17 cellular contexts compared by ENCODE assay signal in the genomic region with DNA sequence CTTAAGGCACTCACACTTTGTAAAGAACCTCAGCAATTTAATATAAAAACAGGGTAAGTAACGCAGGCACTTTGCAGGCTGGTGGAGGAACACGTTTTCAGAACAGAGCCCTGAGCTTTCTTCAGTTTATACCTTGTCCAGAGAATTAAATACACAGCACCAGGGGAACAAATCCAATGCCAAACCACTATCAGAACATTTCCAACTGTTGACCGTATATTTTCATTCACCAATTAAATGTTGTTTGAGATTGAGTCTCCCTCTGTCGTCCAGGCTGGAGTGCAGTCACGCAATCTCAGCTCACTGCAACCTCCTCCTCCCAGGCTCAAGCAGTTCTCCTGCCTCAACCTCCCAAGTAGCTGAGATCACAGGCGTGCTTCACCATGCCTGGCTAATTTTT.
"Had no signal": no experiment of that assay in that cellular context is flagged by ENCODE, and none has a peak within 500 bp of the region (broad histone marks: within the 10 kb centered on the region; RNA-seq: fewer than 3 reads in every experiment).

No MANE protein-coding gene starts in this region.

- H3K4me1 ChIP-seq: colonic mucosa had no signal

- H3K9me3 ChIP-seq: colonic mucosa, gastrocnemius medialis, heart right ventricle, left ventricle myocardium inferior, ovary, thoracic aorta, upper lobe of right lung had no signal

- ATAC-seq: gastrocnemius medialis; heart right ventricle; stimulated activated naive B cell treated with anti-CD40 and anti-IgM and Interleukin-4, amounts not matched to agents 10 μg/mL and 1 μg/mL and 100 μg/mL, for 72 hours; upper lobe of right lung had no signal

- H3K27me3 Mint-ChIP-seq: stimulated activated naive B cell treated with anti-CD40 and anti-IgM and Interleukin-4, amounts not matched to agents 10 μg/mL and 1 μg/mL and 100 μg/mL, for 72 hours had no signal

- H3K27ac ChIP-seq: brain microvascular endothelial cell, colonic mucosa, left ventricle myocardium inferior, ovary, SK-N-MC, thoracic aorta, upper lobe of right lung had no signal

- H3K4me3 Mint-ChIP-seq: stimulated activated naive B cell treated with anti-CD40 and anti-IgM and Interleukin-4, amounts not matched to agents 10 μg/mL and 1 μg/mL and 100 μg/mL, for 72 hours had no signal

- H3K27me3 ChIP-seq: brain microvascular endothelial cell, colonic mucosa, gastrocnemius medialis, heart right ventricle, ovary, upper lobe of right lung had no signal

- H3K4me3 ChIP-seq: colonic mucosa, gastrocnemius medialis, heart right ventricle, left ventricle myocardium inferior, ovary, SK-N-MC, thoracic aorta, upper lobe of right lung had no signal

- DNase-seq: activated CD4-positive, alpha-beta T cell treated with anti-CD3 and anti-CD28 coated beads for 1 hour; activated CD4-positive, alpha-beta T cell treated with anti-CD3 and anti-CD28 coated beads, Interleukin-2, amount 50 U/mL, for 48 hours; activated T-cell treated with anti-CD3 and anti-CD28 coated beads for 4 hours; brain microvascular endothelial cell; central memory CD4-positive, alpha-beta T cell; colonic mucosa; gastrocnemius medialis; heart right ventricle; left ventricle myocardium inferior; mammary epithelial cell; ovary; stimulated activated naive B cell treated with anti-CD40 and anti-IgM and Interleukin-4, amounts not matched to agents 10 μg/mL and 1 μg/mL and 100 μg/mL, for 72 hours; T-helper 1 cell; T1000; upper lobe of right lung had no signal

- H3K36me3 ChIP-seq: brain microvascular endothelial cell, colonic mucosa, gastrocnemius medialis, heart right ventricle, left ventricle myocardium inferior, ovary, thoracic aorta, upper lobe of right lung had no signal
